ENCODE assay signal across 19 cellular contexts in the genomic region with DNA sequence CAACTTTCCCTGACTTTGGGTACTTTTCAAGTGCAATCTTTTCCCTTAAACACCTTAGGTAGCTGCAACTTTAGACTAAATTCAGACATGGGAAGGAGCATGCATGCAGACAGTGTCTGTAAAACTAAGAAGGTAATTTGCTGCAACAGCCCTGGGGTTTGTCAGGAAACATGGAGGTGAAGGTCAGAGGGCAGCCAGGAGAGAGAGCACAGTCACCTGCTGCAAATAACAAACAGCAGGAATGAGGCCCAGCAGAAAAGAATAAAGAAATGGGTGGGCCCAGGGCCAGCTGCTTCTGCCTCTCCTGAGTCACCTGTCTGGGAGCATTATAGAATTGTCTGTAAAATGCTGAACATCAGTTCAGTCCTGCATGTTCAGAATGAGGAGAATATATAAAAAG.
"Had no signal": no experiment of that assay in that cellular context is flagged by ENCODE, and none has a peak within 500 bp of the region (broad histone marks: within the 10 kb centered on the region; RNA-seq: fewer than 3 reads in every experiment).

No MANE protein-coding gene starts in this region.

- H3K4me1 ChIP-seq: pancreas, psoas muscle, right atrium auricular region, upper lobe of left lung had no signal

- H3K4me3 ChIP-seq: heart right ventricle, pancreas, psoas muscle, right atrium auricular region, upper lobe of left lung had no signal

- H3K9me3 ChIP-seq: pancreas, psoas muscle, right atrium auricular region, upper lobe of left lung had no signal

- H3K27ac ChIP-seq: heart right ventricle, pancreas, psoas muscle, right atrium auricular region, upper lobe of left lung, VCaP had no signal

- H3K27me3 ChIP-seq: heart right ventricle, pancreas, right atrium auricular region, upper lobe of left lung had no signal

- DNase-seq: activated CD4-positive, alpha-beta memory T cell treated with anti-CD3 and anti-CD28 coated beads, Interleukin-2, amount 10 ng/mL, durations not matched to agents 7 days and 5 days; activated CD4-positive, alpha-beta T cell treated with anti-CD3 and anti-CD28 coated beads, Interleukin-2, amount 10 ng/mL, durations not matched to agents 24 days and 14 days; activated T-cell treated with anti-CD3 and anti-CD28 coated beads for 4 hours; aorta; effector CD4-positive, alpha-beta T cell; erythroblast; foreskin fibroblast; heart right ventricle; left colon; nephron progenitor cell; pancreas; stimulated activated CD4-positive, alpha-beta T cell treated with anti-CD3 and anti-CD28 coated beads, Interleukin-4, amount 100 ng/mL, for 24 hours; stimulated activated naive CD4-positive, alpha-beta T cell treated with Interleukin-2 at 50 U/mL for 16 hours; upper lobe of left lung had no signal

- ATAC-seq: activated CD4-positive, CD25-positive, alpha-beta regulatory T cell treated with anti-CD3 and anti-CD28 coated beads, Interleukin-2, amount 50 U/mL, for 24 hours; activated naive CD4-positive, alpha-beta T cell treated with anti-CD3 and anti-CD28 coated beads, Interleukin-2, amount 50 U/mL, for 72 hours; heart right ventricle; left colon; pancreas had no signal

- H3K36me3 ChIP-seq: heart right ventricle, pancreas, right atrium auricular region had no signal
